Comparison of ENCODE assay signal across 8 cellular contexts in the genomic region with DNA sequence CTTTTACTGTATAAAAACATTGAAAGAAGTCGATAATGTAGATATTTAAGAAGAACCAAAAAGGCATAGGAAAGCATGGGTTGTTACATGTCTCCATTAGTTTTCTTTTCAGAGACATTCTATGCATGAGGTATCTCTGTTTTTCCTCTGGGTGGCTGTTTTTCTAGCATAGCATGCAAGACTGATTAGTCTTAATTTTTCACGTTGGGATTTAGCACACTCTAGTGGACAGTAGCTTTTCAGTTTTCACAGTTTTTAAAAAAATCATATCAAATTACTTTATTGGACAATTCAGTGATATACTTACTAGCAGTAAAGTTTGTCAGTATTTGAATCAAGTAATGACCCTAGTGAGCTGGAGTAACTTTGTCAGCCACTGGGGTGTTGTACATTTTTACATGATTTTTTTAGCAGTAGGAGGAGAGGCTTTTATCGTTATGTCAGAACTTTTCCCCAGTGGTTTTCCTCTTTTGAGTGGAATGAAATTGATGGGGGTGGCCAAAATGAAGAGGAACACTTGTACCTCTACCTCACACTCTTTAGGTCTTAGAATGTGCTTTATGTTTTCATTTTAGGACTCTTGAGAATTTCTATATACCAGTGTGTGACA. TPM values are rescaled to one million over a fixed set of nuclear protein-coding genes. Genes with fewer than 3 reads are reported as not detected.
DNase-seq lines count a peak whose midpoint lies in the region; ATAC-seq and TF ChIP-seq lines count a peak whose summit lies in the region.

No MANE protein-coding gene starts in this region.

- peaks cover 7% of the 10 kb centered on the region for H3K36me3 Mint-ChIP-seq in osteocyte (ENCODE audit: unreplicated experiment)

- H3K4me1 ChIP-seq in KMS-11 (ENCODE audit: low read depth, poor library complexity, severe bottlenecking) (peaks cover 17% of the 10 kb centered on the region), esophagus squamous epithelium (peaks cover 0 to 7% (median 0%) of the 10 kb centered on the region in 3 donors)

- H3K4me3 ChIP-seq in KMS-11 (IDR thresholded peaks at IDR 0.05; ENCODE audit: insufficient read depth, low read depth, low read length): no peak overlapping the region
- no peak overlapping the region for H3K4me3 ChIP-seq in esophagus squamous epithelium

- H3K9ac ChIP-seq in KMS-11: no peak overlapping the region

- no peak for TF ChIP-seq POLR2A in esophagus squamous epithelium (IDR thresholded peaks at IDR 0.05)

- H3K27ac Mint-ChIP-seq in osteocyte (ENCODE audit: unreplicated experiment): peak overlapping the region; percentile 68

- no peak overlapping the region for H2AFZ ChIP-seq in KMS-11 (ENCODE audit: low read depth)

- H3K79me2 ChIP-seq in KMS-11 (ENCODE audit: insufficient read depth, low read depth): no peaks in the 10 kb centered on the region

- H3K9me3 Mint-ChIP-seq in osteocyte (ENCODE audit: unreplicated experiment): no peaks in the 10 kb centered on the region

- DNase-seq in DMS53 treated with DMSO at 0.1 percent for 48 hours (lab: John Stamatoyannopoulos, UW; ENCODE audit: unreplicated experiment): peak; percentile 4
- DNase-seq in RPMI8226: peak; percentile 55
- no peak for DNase-seq in esophagus squamous epithelium (lab: John Stamatoyannopoulos, UW)
- no peak for DNase-seq in osteocyte (ENCODE audit: extremely low spot score, unreplicated experiment)
- no peak for DNase-seq in cortex of kidney (lab: John Stamatoyannopoulos, UW)
- no peak for DNase-seq in posterior cingulate gyrus

- no peaks in the 10 kb centered on the region for H3K27me3 Mint-ChIP-seq in osteocyte (ENCODE audit: unreplicated experiment)

- H3K27me3 ChIP-seq in KMS-11 (ENCODE audit: insufficient read depth, low read depth) (no peaks in the 10 kb centered on the region), esophagus squamous epithelium (no peaks in the 10 kb centered on the region)

- no peak overlapping the region for H3K4me3 Mint-ChIP-seq in osteocyte (ENCODE audit: unreplicated experiment)

- no peaks in the 10 kb centered on the region for H3K9me3 ChIP-seq in esophagus squamous epithelium

- WGBS in esophagus squamous epithelium, 2 donors: 40% methylated on average over 3 of the region's 3 CpGs

- no peaks in the 10 kb centered on the region for H3K36me3 ChIP-seq in KMS-11 (ENCODE audit: insufficient read depth)
- peaks cover 0 to 45% (median 0%) of the 10 kb centered on the region in 3 donors for H3K36me3 ChIP-seq in esophagus squamous epithelium

- no peaks in the 10 kb centered on the region for H4K20me1 ChIP-seq in KMS-11 (ENCODE audit: insufficient read depth)

- peaks cover 7% of the 10 kb centered on the region for H3K4me1 Mint-ChIP-seq in osteocyte (ENCODE audit: unreplicated experiment)

- no peak for ATAC-seq in HG03108 (IDR thresholded peaks at IDR 0.05; ENCODE audit: unreplicated experiment)

- H3K27ac ChIP-seq in KMS-11 (no peak overlapping the region), esophagus squamous epithelium (no peak overlapping the region)

- intact Hi-C loops in esophagus squamous epithelium (cut with DNase I): no loop called here
- intact Hi-C loops in posterior cingulate gyrus (cut with DNase I): loop anchor here (1.0 to 5.0 kb wide), 2 partner anchors 232 to 316 kb away; partner anchors contain the start of gene SEMA5B

- no peak overlapping the region for H3K4me2 ChIP-seq in KMS-11

- TF ChIP-seq CTCF in KMS-11 (conservative IDR thresholded peaks at IDR 0.05; ENCODE audit: low read depth, low read length) (peak; percentile 64), esophagus squamous epithelium (IDR thresholded peaks at IDR 0.05) (peak in 5 of 6 experiments; percentile 15 to 71 (median 55)), osteocyte (IDR thresholded peaks at IDR 0.05) (peak; percentile 75)

RNA-seq across cellular contexts. Expression of gene SEC22A, which starts 57.2 kb away (rescaled TPM):
- total RNA-seq in esophagus squamous epithelium (10 to 100 TPM; 20.6 to 36.4 (median 28.0) TPM), osteocyte (17.5 and 19.1 TPM in 2 replicates)

Comparison
In these comparisons a context has a peak if more than half of its experiments do, and no peak if none do; other contexts are left out.
1. DNase-seq: peak in DMS53 treated with DMSO at 0.1 percent for 48 hours (single experiment) and RPMI8226 (single experiment); none in esophagus squamous epithelium (single experiment), osteocyte (single experiment), cortex of kidney (single experiment) and posterior cingulate gyrus (0 of 10).
2. Peak in every context shown above with its lines, with median percentiles within 50 percentile points of each other: CTCF ChIP-seq.